1 cellular context compared by ENCODE assay signal in the genomic region with DNA sequence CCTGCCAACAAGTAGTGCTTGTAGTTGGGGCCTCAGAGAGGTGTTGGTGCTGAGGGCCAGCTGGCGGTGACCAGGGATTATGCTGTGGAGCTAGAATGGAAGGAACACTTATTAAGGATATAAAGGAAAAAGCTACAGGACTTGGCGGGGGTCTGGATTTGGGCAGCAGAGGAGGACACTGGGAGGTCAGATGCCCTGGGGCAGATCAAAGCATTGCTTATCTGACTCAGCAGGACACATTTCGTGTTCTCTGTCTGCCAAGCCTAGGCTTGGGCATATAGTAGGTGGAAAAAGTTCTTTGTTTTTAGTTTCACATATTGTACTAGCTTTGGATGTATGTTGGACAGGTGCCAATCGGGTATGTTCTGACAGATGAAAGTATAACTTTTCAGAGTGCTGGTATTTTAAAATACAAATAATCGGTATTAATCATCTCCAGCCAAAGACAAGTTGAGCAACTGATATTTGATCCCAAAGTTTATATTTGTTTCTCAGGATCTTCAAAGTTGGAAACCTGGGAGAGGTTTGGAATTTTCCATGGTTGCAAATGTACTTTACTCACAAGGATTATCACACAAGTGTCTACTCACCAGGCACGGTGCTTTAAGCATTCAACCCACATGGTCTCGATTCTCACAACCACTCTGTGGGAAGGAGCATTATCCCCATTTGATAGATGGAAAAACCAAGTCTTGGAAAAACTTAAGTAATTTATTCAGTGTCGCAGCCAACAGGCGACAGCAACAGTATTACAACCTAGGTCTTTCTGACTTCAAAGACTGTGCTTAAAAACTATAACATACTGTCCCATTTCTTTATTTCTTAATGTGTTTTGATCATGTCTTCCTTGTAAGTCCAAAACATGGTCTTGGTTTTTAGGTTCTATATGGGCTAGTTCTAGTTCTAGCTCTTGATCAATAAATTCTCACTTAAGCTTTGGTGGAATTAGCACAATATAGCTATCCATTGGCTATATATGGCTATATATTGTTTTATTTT.
TF ChIP-seq lines count a peak whose summit lies in the region.

No MANE protein-coding gene starts in this region.

TF ChIP-seq in HepG2, 621 proteins besides CTCF, POLR2A, EP300 and RAD21 (continued from another document and continues in another):
- TF ChIP-seq, protein P1, sequence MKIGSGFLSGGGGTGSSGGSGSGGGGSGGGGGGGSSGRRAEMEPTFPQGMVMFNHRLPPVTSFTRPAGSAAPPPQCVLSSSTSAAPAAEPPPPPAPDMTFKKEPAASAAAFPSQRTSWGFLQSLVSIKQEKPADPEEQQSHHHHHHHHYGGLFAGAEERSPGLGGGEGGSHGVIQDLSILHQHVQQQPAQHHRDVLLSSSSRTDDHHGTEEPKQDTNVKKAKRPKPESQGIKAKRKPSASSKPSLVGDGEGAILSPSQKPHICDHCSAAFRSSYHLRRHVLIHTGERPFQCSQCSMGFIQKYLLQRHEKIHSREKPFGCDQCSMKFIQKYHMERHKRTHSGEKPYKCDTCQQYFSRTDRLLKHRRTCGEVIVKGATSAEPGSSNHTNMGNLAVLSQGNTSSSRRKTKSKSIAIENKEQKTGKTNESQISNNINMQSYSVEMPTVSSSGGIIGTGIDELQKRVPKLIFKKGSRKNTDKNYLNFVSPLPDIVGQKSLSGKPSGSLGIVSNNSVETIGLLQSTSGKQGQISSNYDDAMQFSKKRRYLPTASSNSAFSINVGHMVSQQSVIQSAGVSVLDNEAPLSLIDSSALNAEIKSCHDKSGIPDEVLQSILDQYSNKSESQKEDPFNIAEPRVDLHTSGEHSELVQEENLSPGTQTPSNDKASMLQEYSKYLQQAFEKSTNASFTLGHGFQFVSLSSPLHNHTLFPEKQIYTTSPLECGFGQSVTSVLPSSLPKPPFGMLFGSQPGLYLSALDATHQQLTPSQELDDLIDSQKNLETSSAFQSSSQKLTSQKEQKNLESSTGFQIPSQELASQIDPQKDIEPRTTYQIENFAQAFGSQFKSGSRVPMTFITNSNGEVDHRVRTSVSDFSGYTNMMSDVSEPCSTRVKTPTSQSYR (CRISPR knock-in tag; IDR thresholded peaks at IDR 0.05; ENCODE audit: borderline replicate concordance), result no peak
- TF ChIP-seq, protein P2, sequence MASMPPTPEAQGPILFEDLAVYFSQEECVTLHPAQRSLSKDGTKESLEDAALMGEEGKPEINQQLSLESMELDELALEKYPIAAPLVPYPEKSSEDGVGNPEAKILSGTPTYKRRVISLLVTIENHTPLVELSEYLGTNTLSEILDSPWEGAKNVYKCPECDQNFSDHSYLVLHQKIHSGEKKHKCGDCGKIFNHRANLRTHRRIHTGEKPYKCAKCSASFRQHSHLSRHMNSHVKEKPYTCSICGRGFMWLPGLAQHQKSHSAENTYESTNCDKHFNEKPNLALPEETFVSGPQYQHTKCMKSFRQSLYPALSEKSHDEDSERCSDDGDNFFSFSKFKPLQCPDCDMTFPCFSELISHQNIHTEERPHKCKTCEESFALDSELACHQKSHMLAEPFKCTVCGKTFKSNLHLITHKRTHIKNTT (CRISPR knock-in tag; IDR thresholded peaks at IDR 0.05), result no peak
- TF ChIP-seq PHF8 (CRISPR knock-in tag; IDR thresholded peaks at IDR 0.05) (no peak), NR1H2 (CRISPR knock-in tag; IDR thresholded peaks at IDR 0.05; ENCODE audit: borderline replicate concordance, low read depth) (no peak), ZNF670 (CRISPR knock-in tag; IDR thresholded peaks at IDR 0.05; ENCODE audit: borderline replicate concordance) (no peak), SMAD1 (CRISPR knock-in tag; IDR thresholded peaks at IDR 0.05; ENCODE audit: borderline replicate concordance, low read depth) (no peak), KAT8 (CRISPR knock-in tag; IDR thresholded peaks at IDR 0.05) (no peak), ZNF605 (CRISPR knock-in tag; IDR thresholded peaks at IDR 0.05) (no peak), ZNF7 (CRISPR knock-in tag; IDR thresholded peaks at IDR 0.05) (no peak), TOPORS (CRISPR knock-in tag; IDR thresholded peaks at IDR 0.05) (no peak), SAP130 (CRISPR knock-in tag; IDR thresholded peaks at IDR 0.05; ENCODE audit: low read depth) (peak; percentile 58; the same call in 1 of the 2 replicates), ZEB1 (IDR thresholded peaks at IDR 0.05; ENCODE audit: insufficient replicate concordance, low read depth) (no peak), ZNF34 (CRISPR knock-in tag; IDR thresholded peaks at IDR 0.05; ENCODE audit: borderline replicate concordance) (no peak), JUND (CRISPR knock-in tag; IDR thresholded peaks at IDR 0.05) (no peak), FLYWCH1 (CRISPR knock-in tag; IDR thresholded peaks at IDR 0.05) (no peak), NFYB (CRISPR knock-in tag; IDR thresholded peaks at IDR 0.05) (no peak), MYNN (CRISPR knock-in tag; IDR thresholded peaks at IDR 0.05; ENCODE audit: low read depth) (no peak), AHDC1 (CRISPR knock-in tag; IDR thresholded peaks at IDR 0.05; ENCODE audit: borderline replicate concordance) (no peak), RFXAP (CRISPR knock-in tag; IDR thresholded peaks at IDR 0.05; ENCODE audit: borderline replicate concordance) (no peak), HNRNPUL1 (IDR thresholded peaks at IDR 0.05; ENCODE audit: low read depth, low read length) (no peak), FOXC1 (CRISPR knock-in tag; IDR thresholded peaks at IDR 0.05; ENCODE audit: borderline replicate concordance) (no peak), SMC3 (IDR thresholded peaks at IDR 0.05; ENCODE audit: low read length) (0 out of 2 replicates have a peak, but pooled peaks have one; percentile 15), HNRNPLL (IDR thresholded peaks at IDR 0.05; ENCODE audit: low read depth, low read length, poor library complexity, severe bottlenecking) (no peak), SMAD9 (CRISPR knock-in tag; IDR thresholded peaks at IDR 0.05) (no peak), PCBP2 (optimal IDR thresholded peaks at IDR 0.05; ENCODE audit: low read depth, low read length, poor library complexity, severe bottlenecking) (no peak), ZNF724P (CRISPR knock-in tag; IDR thresholded peaks at IDR 0.05; ENCODE audit: borderline replicate concordance) (no peak), NR2F6 (IDR thresholded peaks at IDR 0.05) (peak; percentile 49), NR2F6 (CRISPR knock-in tag; IDR thresholded peaks at IDR 0.05) (no peak; the same call in 1 of the 2 replicates), RBM39 (IDR thresholded peaks at IDR 0.05; ENCODE audit: low read depth, low read length, poor library complexity, severe bottlenecking) (no peak), DNMT1 (CRISPR knock-in tag; IDR thresholded peaks at IDR 0.05) (no peak), WIZ (CRISPR knock-in tag; IDR thresholded peaks at IDR 0.05) (no peak), DPF2 (CRISPR knock-in tag; IDR thresholded peaks at IDR 0.05; ENCODE audit: borderline replicate concordance, low read depth) (no peak), HMGA1 (CRISPR knock-in tag; conservative IDR thresholded peaks at IDR 0.05) (no peak), FOSL1 (CRISPR knock-in tag; IDR thresholded peaks at IDR 0.05; ENCODE audit: borderline replicate concordance) (no peak)
- TF ChIP-seq, protein P3, sequence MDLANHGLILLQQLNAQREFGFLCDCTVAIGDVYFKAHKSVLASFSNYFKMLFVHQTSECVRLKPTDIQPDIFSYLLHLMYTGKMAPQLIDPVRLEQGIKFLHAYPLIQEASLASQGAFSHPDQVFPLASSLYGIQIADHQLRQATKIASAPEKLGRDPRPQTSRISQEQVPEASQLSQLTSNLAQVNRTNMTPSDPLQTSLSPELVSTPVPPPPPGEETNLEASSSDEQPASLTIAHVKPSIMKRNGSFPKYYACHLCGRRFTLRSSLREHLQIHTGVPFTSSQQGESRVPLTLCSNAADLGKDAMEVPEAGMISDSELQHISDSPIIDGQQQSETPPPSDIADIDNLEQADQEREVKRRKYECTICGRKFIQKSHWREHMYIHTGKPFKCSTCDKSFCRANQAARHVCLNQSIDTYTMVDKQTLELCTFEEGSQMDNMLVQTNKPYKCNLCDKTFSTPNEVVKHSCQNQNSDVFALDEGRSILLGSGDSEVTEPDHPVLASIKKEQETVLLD (CRISPR knock-in tag; IDR thresholded peaks at IDR 0.05; ENCODE audit: low read depth), result no peak
- TF ChIP-seq, protein P4, sequence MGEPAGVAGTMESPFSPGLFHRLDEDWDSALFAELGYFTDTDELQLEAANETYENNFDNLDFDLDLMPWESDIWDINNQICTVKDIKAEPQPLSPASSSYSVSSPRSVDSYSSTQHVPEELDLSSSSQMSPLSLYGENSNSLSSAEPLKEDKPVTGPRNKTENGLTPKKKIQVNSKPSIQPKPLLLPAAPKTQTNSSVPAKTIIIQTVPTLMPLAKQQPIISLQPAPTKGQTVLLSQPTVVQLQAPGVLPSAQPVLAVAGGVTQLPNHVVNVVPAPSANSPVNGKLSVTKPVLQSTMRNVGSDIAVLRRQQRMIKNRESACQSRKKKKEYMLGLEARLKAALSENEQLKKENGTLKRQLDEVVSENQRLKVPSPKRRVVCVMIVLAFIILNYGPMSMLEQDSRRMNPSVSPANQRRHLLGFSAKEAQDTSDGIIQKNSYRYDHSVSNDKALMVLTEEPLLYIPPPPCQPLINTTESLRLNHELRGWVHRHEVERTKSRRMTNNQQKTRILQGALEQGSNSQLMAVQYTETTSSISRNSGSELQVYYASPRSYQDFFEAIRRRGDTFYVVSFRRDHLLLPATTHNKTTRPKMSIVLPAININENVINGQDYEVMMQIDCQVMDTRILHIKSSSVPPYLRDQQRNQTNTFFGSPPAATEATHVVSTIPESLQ (CRISPR knock-in tag; conservative IDR thresholded peaks at IDR 0.05), result no peak
- TF ChIP-seq, protein P5, sequence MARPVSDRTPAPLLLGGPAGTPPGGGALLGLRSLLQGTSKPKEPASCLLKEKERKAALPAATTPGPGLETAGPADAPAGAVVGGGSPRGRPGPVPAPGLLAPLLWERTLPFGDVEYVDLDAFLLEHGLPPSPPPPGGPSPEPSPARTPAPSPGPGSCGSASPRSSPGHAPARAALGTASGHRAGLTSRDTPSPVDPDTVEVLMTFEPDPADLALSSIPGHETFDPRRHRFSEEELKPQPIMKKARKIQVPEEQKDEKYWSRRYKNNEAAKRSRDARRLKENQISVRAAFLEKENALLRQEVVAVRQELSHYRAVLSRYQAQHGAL (CRISPR knock-in tag; IDR thresholded peaks at IDR 0.05; ENCODE audit: not compliant biosample characterization), result no peak
